8 cellular contexts compared by ENCODE assay signal in the genomic region with DNA sequence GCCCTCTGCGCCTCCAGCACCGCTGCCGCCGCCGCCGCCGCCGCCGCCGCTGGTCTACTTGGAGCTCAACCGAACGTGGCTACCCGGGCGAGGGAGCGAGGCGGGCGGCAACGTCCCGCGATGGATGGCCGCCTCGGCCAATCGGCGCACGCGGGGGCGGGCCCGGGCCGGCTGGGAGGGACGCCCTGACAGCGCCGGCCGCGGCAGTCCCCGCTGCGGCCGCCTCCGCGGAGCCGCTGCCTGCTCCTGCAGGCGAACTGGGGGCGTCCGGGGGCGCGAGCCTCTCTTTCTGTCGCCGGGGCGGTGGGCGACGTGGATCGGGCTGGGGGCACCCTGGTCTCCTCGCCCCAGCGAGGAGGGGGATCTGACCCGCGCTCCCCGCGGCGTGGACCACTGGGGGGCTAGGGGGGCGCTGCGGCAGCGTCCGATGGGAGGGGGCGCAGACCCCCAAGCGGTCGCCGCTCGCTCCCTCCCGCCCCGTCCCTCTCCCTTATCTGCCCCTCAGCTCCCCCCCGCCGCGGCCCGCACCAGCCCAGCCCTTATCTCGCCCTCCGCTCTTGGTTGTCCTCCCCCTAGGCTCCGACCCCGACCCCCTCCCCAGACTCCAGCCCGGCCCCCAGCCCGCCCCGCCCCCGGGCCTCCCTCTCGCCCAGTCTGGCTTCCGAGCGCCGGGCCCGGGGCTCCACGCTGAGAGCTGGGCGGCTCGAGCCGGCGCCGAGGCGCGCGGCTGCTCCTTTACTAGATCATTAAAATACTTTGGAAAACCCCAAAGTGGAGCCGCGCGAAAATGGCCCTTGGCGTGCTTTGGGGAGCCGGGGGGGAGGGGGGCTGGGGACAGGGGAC. TPM values are rescaled to one million over a fixed set of nuclear protein-coding genes. Genes with fewer than 3 reads are reported as not detected.
DNase-seq lines count a peak whose midpoint lies in the region; TF ChIP-seq lines count a peak whose summit lies in the region.

A gene (minus strand): TSS at position 56 of the 843 bp plus-strand sequence.

- no peaks in the 10 kb centered on the region for H3K9me2 ChIP-seq in MM.1S (replicated peaks; ENCODE audit: insufficient read depth, low read length)

- H3K4me3 ChIP-seq in H7 (ENCODE audit: insufficient read depth, low read depth, low read length), result peak within 1 kb of the TSS; percentile 92
- H3K4me3 ChIP-seq in MM.1S (ENCODE audit: low read length), result peak within 1 kb of the TSS; percentile 84
- H3K4me3 ChIP-seq in SJCRH30, result peak within 1 kb of the TSS; percentile 96
- H3K4me3 ChIP-seq in neutrophil (ENCODE audit: low read depth in 1 of 2, low read length in 1 of 2), result peak within 1 kb of the TSS; percentile 69 to 90

- TF ChIP-seq CTCF in MM.1S (IDR thresholded peaks at IDR 0.05; ENCODE audit: low read length) (peak; percentile 10; the same call in 1 of the 2 replicates), neutrophil (IDR thresholded peaks at IDR 0.05) (peak; percentile 62)

- H2AFZ ChIP-seq in MM.1S (ENCODE audit: low read length), result peak within 1 kb of the TSS; percentile 59

- peaks cover 9% of the 10 kb centered on the region for H3K36me3 ChIP-seq in H7 (replicated peaks; ENCODE audit: control insufficient read depth, insufficient read depth, low read length)
- 0 out of 2 replicates have a peak, but pooled peaks cover under 1% of the 10 kb centered on the region for H3K36me3 ChIP-seq in MM.1S (replicated peaks; ENCODE audit: insufficient read depth, low read length)
- 0 out of 2 replicates have a peak, but pooled peaks cover 3% of the 10 kb centered on the region for H3K36me3 ChIP-seq in SJCRH30
- no peaks in the 10 kb centered on the region for H3K36me3 ChIP-seq in neutrophil

- H3K4me2 ChIP-seq in MM.1S (ENCODE audit: low read depth, low read length), result peak within 1 kb of the TSS; percentile 94

- DNase-seq in ELF-1 (ENCODE audit: low read depth, low spot score) (peak; percentile 92), H7 (peak; percentile 100), MM.1S (peak; percentile 96), SJCRH30 (peak; percentile 91 to 93), foreskin melanocyte (peak; percentile 85), substantia nigra (lab: John Stamatoyannopoulos, UW) (peak; percentile 56 to 96 (median 85))
- peak; percentile 73 to 91 (median 78) for DNase-seq in activated naive CD4-positive, alpha-beta T cell (lab: John Stamatoyannopoulos, UW)

- peak within 1 kb of the TSS; percentile 74 for H3K9ac ChIP-seq in MM.1S (ENCODE audit: low read length)

- peaks cover 37% of the 10 kb centered on the region for H3K79me2 ChIP-seq in MM.1S (ENCODE audit: low read length)

- H3K27me3 ChIP-seq in H7 (ENCODE audit: control insufficient read depth, insufficient read depth, low read length) (no peaks in the 10 kb centered on the region), MM.1S (replicated peaks; ENCODE audit: insufficient read depth, low read length) (no peaks in the 10 kb centered on the region), SJCRH30 (no peaks in the 10 kb centered on the region), neutrophil (peaks cover 24% of the 10 kb centered on the region)

- no peaks in the 10 kb centered on the region for H4K20me1 ChIP-seq in MM.1S (ENCODE audit: insufficient read depth, low read length)

- H3F3A ChIP-seq in MM.1S (ENCODE audit: insufficient read depth, low read length), result peaks cover 24% of the 10 kb centered on the region

- H3K27ac ChIP-seq in MM.1S (ENCODE audit: low read length) (peak within 1 kb of the TSS; percentile 74), SJCRH30 (no peak within 1 kb of the TSS; the same call in 1 of the 2 replicates), neutrophil (peak within 1 kb of the TSS; percentile 61), substantia nigra (ENCODE audit: low read depth, low read length, poor library complexity, severe bottlenecking) (peak within 1 kb of the TSS; percentile 80)

- H3K4me1 ChIP-seq in MM.1S (ENCODE audit: low read length) (peaks cover 24% of the 10 kb centered on the region), SJCRH30 (peaks cover 9% of the 10 kb centered on the region), neutrophil (ENCODE audit: control insufficient read depth in 1 of 2, insufficient read depth in 1 of 2, low read depth in 1 of 2, low read length in 1 of 2) (peaks cover 29 to 30% of the 10 kb centered on the region in 2 experiments)

- no peaks in the 10 kb centered on the region for H3K9me3 ChIP-seq in MM.1S (replicated peaks; ENCODE audit: insufficient read depth, low read length)
- H3K9me3 ChIP-seq in SJCRH30 (replicated peaks), result no peaks in the 10 kb centered on the region
- H3K9me3 ChIP-seq in neutrophil, result no peaks in the 10 kb centered on the region

RNA-seq across cellular contexts. Expression of the gene that starts here (rescaled TPM):
- total RNA-seq in H7 (2014; rRNA removed; shearing (Covaris generic)), result 98.0 and 109 TPM in 2 replicates
- 27.0 and 32.1 TPM in 2 replicates for total RNA-seq in SJCRH30 (2014; rRNA removed; shearing (Covaris generic))
